In genomic region chr3:170414202-170414663, GRCh38 we compare ENCODE assay signal across 8 cellular contexts. TPM values are rescaled to one million over a fixed set of nuclear protein-coding genes. Genes with fewer than 3 reads are reported as not detected.
A peak's percentile ranks its signal among the peaks of the same experiment; 100 is the strongest.
DNase-seq lines count a peak whose midpoint lies in the region; ATAC-seq and TF ChIP-seq lines count a peak whose summit lies in the region.

No MANE protein-coding gene starts in this region.

- peak; percentile 77 for DNase-seq in AG20443 (ENCODE audit: low spot score)
- peak; percentile 61 for DNase-seq in HuH-7.5 (ENCODE audit: low spot score)
- peak; percentile 50 for DNase-seq in NOMO-1 treated with DMSO at 0.1 percent for 48 hours (lab: John Stamatoyannopoulos, UW; ENCODE audit: unreplicated experiment)
- no peak for DNase-seq in activated naive CD4-positive, alpha-beta T cell treated with anti-CD3 and anti-CD28 coated beads, Interleukin-2, amount 50 U/mL, for 72 hours (ENCODE audit: low spot score in 2 of 2)
- peak; percentile 77 to 91 for DNase-seq in cardiac muscle cell (ENCODE audit: low read depth in 1 of 2, low spot score in 1 of 2)
- peak; percentile 61 for DNase-seq in retinal pigment epithelial cell (ENCODE audit: low read depth)

- peak; percentile 92 for TF ChIP-seq CTCF in GM12875 (IDR thresholded peaks at IDR 0.05; ENCODE audit: borderline replicate concordance, insufficient read depth, low read depth, low read length)
- TF ChIP-seq CTCF in cardiac muscle cell (IDR thresholded peaks at IDR 0.05; ENCODE audit: low read depth, low read length), result peak; percentile 100
- TF ChIP-seq CTCF in retinal pigment epithelial cell (conservative IDR thresholded peaks at IDR 0.05; ENCODE audit: low read depth, low read length), result peak; percentile 99

- H3K9me3 ChIP-seq in cardiac muscle cell (ENCODE audit: low read depth), result no peaks in the 10 kb centered on the region

- H3K36me3 Mint-ChIP-seq in activated naive CD4-positive, alpha-beta T cell treated with anti-CD3 and anti-CD28 coated beads, Interleukin-2, amount 50 U/mL, for 72 hours, result peaks cover 5% of the 10 kb centered on the region in 2 donors

- no peak overlapping the region for H3K27ac ChIP-seq in cardiac muscle cell

- H3K27me3 ChIP-seq in cardiac muscle cell, result peaks cover 22% of the 10 kb centered on the region

- H3K4me3 ChIP-seq in GM12875 (ENCODE audit: low read depth, low read length) (no peak overlapping the region), cardiac muscle cell (no peak overlapping the region), retinal pigment epithelial cell (ENCODE audit: low read length) (no peak overlapping the region)

- no peaks in the 10 kb centered on the region for H3K4me1 ChIP-seq in cardiac muscle cell (ENCODE audit: low read depth)

- H3K9me3 Mint-ChIP-seq in activated naive CD4-positive, alpha-beta T cell treated with anti-CD3 and anti-CD28 coated beads, Interleukin-2, amount 50 U/mL, for 72 hours, result no peaks in the 10 kb centered on the region

- peak; percentile 36 to 69 for ATAC-seq in activated naive CD4-positive, alpha-beta T cell treated with anti-CD3 and anti-CD28 coated beads, Interleukin-2, amount 50 U/mL, for 72 hours
- no peak for ATAC-seq in HG03521 (IDR thresholded peaks at IDR 0.05; ENCODE audit: unreplicated experiment)

- no peak overlapping the region for H3K27ac Mint-ChIP-seq in activated naive CD4-positive, alpha-beta T cell treated with anti-CD3 and anti-CD28 coated beads, Interleukin-2, amount 50 U/mL, for 72 hours

- H3K36me3 ChIP-seq in cardiac muscle cell, result no peaks in the 10 kb centered on the region

RNA-seq across cellular contexts. Expression of gene CLDN11, which starts 4.4 kb away (rescaled TPM):
- not detected for total RNA-seq in activated naive CD4-positive, alpha-beta T cell treated with anti-CD3 and anti-CD28 coated beads, Interleukin-2, amount 50 U/mL, for 72 hours
- 0.09 and 0.35 TPM in 2 replicates for total RNA-seq in cardiac muscle cell
- 0.16 TPM in 1 of 2 replicates, not detected in the other for polyA plus RNA-seq in cardiac muscle cell

RNA-seq across cellular contexts. Expression of gene SKIL, which starts 56.7 kb away (rescaled TPM):
- 10 to 100 TPM; 16.8 to 21.9 TPM for total RNA-seq in activated naive CD4-positive, alpha-beta T cell treated with anti-CD3 and anti-CD28 coated beads, Interleukin-2, amount 50 U/mL, for 72 hours
- total RNA-seq in cardiac muscle cell, result 27.9 and 42.8 TPM in 2 replicates
- 11.9 and 17.1 TPM in 2 replicates for polyA plus RNA-seq in cardiac muscle cell

Comparison
In these comparisons a context has a peak if more than half of its experiments do, and no peak if none do; other contexts are left out.
1. DNase-seq: peak in AG20443 (single experiment), HuH-7.5 (single experiment), NOMO-1 treated with DMSO at 0.1 percent for 48 hours (single experiment), cardiac muscle cell (2 of 2) and retinal pigment epithelial cell (single experiment); none in activated naive CD4-positive, alpha-beta T cell treated with anti-CD3 and anti-CD28 coated beads, Interleukin-2, amount 50 U/mL, for 72 hours (0 of 2).
2. Peak in every context shown above with its lines, with median percentiles within 50 percentile points of each other: CTCF ChIP-seq.